ENCODE assay signal across 9 cellular contexts in genomic region chrX:78747471-78747870, GRCh38. TPM values are rescaled to one million over a fixed set of nuclear protein-coding genes. Genes with fewer than 3 reads are reported as not detected.
DNase-seq lines count a peak whose midpoint lies in the region; ATAC-seq, FAIRE-seq and TF ChIP-seq lines count a peak whose summit lies in the region.
"Had no signal": no experiment of that assay in that cellular context is flagged by ENCODE, and none has a peak within 500 bp of the region (broad histone marks: within the 10 kb centered on the region; RNA-seq: fewer than 3 reads in every experiment).

Gene LPAR4 (plus strand): TSS chrX:78747720. CDS start chrX:78754870, 7,150 bp downstream.

- H3K9me3 ChIP-seq in astrocyte (ENCODE audit: insufficient read depth, low read depth, low read length) (no peaks in the 10 kb centered on the region), ovary (no peaks in the 10 kb centered on the region)
- H3K9me3 ChIP-seq: HAP-1 had no signal

- H3K9me3 Mint-ChIP-seq in astrocyte (ENCODE audit: unreplicated experiment): no peaks in the 10 kb centered on the region

- H3K27me3 ChIP-seq in BJ (ENCODE audit: control insufficient read depth, insufficient read depth, low read length) (no peaks in the 10 kb centered on the region), astrocyte (ENCODE audit: insufficient read depth, low read length) (no peaks in the 10 kb centered on the region), ovary (no peaks in the 10 kb centered on the region)

- CTCF ChIA-PET in BJ (lab: Yijun Ruan, JAX): no interaction called here

- intact Hi-C loops in ovary (cut with DNase I): no loop called here

- POLR2A ChIA-PET in BJ (lab: Charles Lee): no interaction called here

- no peaks in the 10 kb centered on the region for H4K20me1 ChIP-seq in astrocyte (ENCODE audit: insufficient read depth, low read length)

- no peaks in the 10 kb centered on the region for H3K36me3 Mint-ChIP-seq in astrocyte (ENCODE audit: low read depth, unreplicated experiment)

- H3K4me2 ChIP-seq in astrocyte (ENCODE audit: low read length): peak within 1 kb of the TSS; percentile 81

- 15 to 32% (median 23%) methylated on average over 9 of the region's 9 CpGs for WGBS in ovary, 3 donors

- H3K36me3 ChIP-seq in BJ (ENCODE audit: control insufficient read depth, insufficient read depth, low read length): no peaks in the 10 kb centered on the region
- no peaks in the 10 kb centered on the region for H3K36me3 ChIP-seq in astrocyte (ENCODE audit: insufficient read depth, low read length)
- no peaks in the 10 kb centered on the region for H3K36me3 ChIP-seq in ovary
- H3K36me3 ChIP-seq: HAP-1 had no signal

- TF ChIP-seq POLR2A in ovary (IDR thresholded peaks at IDR 0.05): no peak

- peaks cover 9% of the 10 kb centered on the region for H3K4me1 Mint-ChIP-seq in astrocyte (ENCODE audit: low read depth, unreplicated experiment)

- DNase-seq in BJ (ENCODE audit: low read depth) (no peak), astrocyte (ENCODE audit: low read depth) (peak; percentile 23), iPS DF 19.7 (ENCODE audit: low read depth, low spot score) (peak; percentile 67), ovary (peak in 3 of 5 donors; percentile 6 to 18 (median 17)), dermis blood vessel endothelial cell (no peak), globus pallidus (ENCODE audit: low spot score) (no peak), NCI-H1048 (lab: John Stamatoyannopoulos, UW) (no peak)

- no peaks in the 10 kb centered on the region for H3K79me2 ChIP-seq in astrocyte (ENCODE audit: insufficient read depth, low read length)

- H3K9ac ChIP-seq in astrocyte (ENCODE audit: low read length): peak within 1 kb of the TSS; percentile 70

- TF ChIP-seq EP300 in ovary (IDR thresholded peaks at IDR 0.05): no peak

- ATAC-seq in GM21515 (IDR thresholded peaks at IDR 0.05; ENCODE audit: unreplicated experiment): no peak

- no peaks in the 10 kb centered on the region for H3K27me3 Mint-ChIP-seq in astrocyte (ENCODE audit: low read depth, unreplicated experiment)

- H3K4me3 ChIP-seq in BJ (ENCODE audit: low read depth, low read length): peak within 1 kb of the TSS; percentile 13
- H3K4me3 ChIP-seq in astrocyte (ENCODE audit: insufficient read depth, low read depth, low read length): peak within 1 kb of the TSS; percentile 64
- H3K4me3 ChIP-seq in ovary: peak within 1 kb of the TSS; percentile 6
- H3K4me3 ChIP-seq: HAP-1 had no signal

- H2AFZ ChIP-seq in astrocyte (ENCODE audit: low read depth, low read length): peak within 1 kb of the TSS; percentile 85

- no peaks in the 10 kb centered on the region for H3K4me1 ChIP-seq in astrocyte (ENCODE audit: insufficient read depth, low read length)
- H3K4me1 ChIP-seq in ovary (ENCODE audit: insufficient read depth): no peaks in the 10 kb centered on the region
- H3K4me1 ChIP-seq: HAP-1 had no signal

- peak within 1 kb of the TSS; percentile 89 for H3K4me3 Mint-ChIP-seq in astrocyte (ENCODE audit: unreplicated experiment)

- peak; percentile 49 for FAIRE-seq in astrocyte (lab: Jason Lieb, UNC)

- H3K27ac ChIP-seq in astrocyte (ENCODE audit: low read depth, low read length) (no peak within 1 kb of the TSS), ovary (no peak within 1 kb of the TSS)

- no peak for TF ChIP-seq CTCF in BJ (IDR thresholded peaks at IDR 0.05; ENCODE audit: insufficient read depth, low read depth, low read length)
- TF ChIP-seq CTCF in astrocyte (IDR thresholded peaks at IDR 0.05; ENCODE audit: insufficient read depth, low read depth, low read length): no peak
- no peak for TF ChIP-seq CTCF in ovary (IDR thresholded peaks at IDR 0.05)

- peak within 1 kb of the TSS; percentile 75 for H3K27ac Mint-ChIP-seq in astrocyte (ENCODE audit: unreplicated experiment)

RNA-seq across cellular contexts. Expression of gene LPAR4, which starts in this region (rescaled TPM):
- polyA plus RNA-seq in BJ (2011; rRNA removed): 0.05 and 0.07 TPM in 2 replicates
- polyA minus RNA-seq in BJ (2011; rRNA and poly(A)+ RNA removed): not detected in 2 replicates
- 4.8 and 7.0 TPM in 2 replicates for total RNA-seq in astrocyte
- 1 to 10 TPM in 6 of 7 donors, under 1 TPM in 1; 0.96 to 3.0 (median 2.4) TPM for total RNA-seq in ovary
- polyA plus RNA-seq in ovary: 1 to 10 TPM; 1.3 to 2.5 TPM
- total RNA-seq in dermis blood vessel endothelial cell: 0.09 TPM in 1 of 2 replicates, not detected in the other

Comparison
In these comparisons a context has a peak if more than half of its experiments do, and no peak if none do; other contexts are left out.
1. DNase-seq: peak in astrocyte (single experiment), iPS DF 19.7 (single experiment) and ovary (3 of 5); none in BJ (single experiment), dermis blood vessel endothelial cell (single experiment), globus pallidus (single experiment) and NCI-H1048 (single experiment).
2. H3K4me3 ChIP-seq: peak in every context shown above with its lines; median percentile 64 in astrocyte; 13 in BJ; 6 in ovary.